ENCODE assay signal across 8 cellular contexts in the genomic region with DNA sequence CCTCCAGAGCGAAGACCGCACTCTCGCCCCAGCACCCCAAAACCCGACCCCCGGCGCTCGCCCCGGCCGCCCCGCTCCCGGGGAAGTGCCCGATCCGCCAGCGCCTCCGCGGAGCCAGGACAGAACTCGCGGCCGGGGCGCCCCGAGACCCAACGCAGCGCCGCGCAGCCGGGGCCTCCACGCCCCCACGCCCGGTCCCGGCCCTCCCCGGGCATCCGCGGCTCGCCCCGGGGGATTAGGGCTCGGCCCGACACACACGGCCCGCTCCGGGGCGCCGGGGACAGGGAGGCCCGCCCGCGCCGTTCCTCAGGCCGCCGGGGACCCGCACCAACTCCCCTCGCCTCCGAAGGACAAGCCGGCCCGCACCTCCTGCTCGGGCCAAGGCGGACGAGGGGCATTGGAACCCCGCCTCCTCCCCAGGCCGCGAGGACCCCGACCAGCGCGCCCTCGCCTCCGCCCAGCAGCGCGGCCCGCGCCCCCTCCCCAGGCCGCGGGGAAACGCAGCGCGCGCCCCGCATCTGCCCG. TPM values are rescaled to one million over a fixed set of nuclear protein-coding genes. Genes with fewer than 3 reads are reported as not detected.
DNase-seq lines count a peak whose midpoint lies in the region; ATAC-seq and TF ChIP-seq lines count a peak whose summit lies in the region.

No MANE protein-coding gene starts in this region.

- ATAC-seq in Panc1 (peak; percentile 40), left lobe of liver (peak; percentile 47)
- ATAC-seq in stimulated activated naive CD8-positive, alpha-beta T cell treated with anti-CD3 and anti-CD28 coated beads, Interleukin-15, amount 100 ng/mL, for 72 hours = peak; percentile 39

- no TSS peak for BruUV-seq in Panc1 (replicated peaks; lab: Mats Ljungman, UMichigan)

- peak overlapping the region; percentile 99 to 100 for H3K27ac Mint-ChIP-seq in stimulated activated naive CD8-positive, alpha-beta T cell treated with anti-CD3 and anti-CD28 coated beads, Interleukin-15, amount 100 ng/mL, for 72 hours

- H3K4me3 Mint-ChIP-seq in stimulated activated naive CD8-positive, alpha-beta T cell treated with anti-CD3 and anti-CD28 coated beads, Interleukin-15, amount 100 ng/mL, for 72 hours = peak overlapping the region; percentile 100

- peaks cover 25% of the 10 kb centered on the region for H3K4me1 ChIP-seq in Panc1 (ENCODE audit: control insufficient read depth, insufficient read depth, low read length)

- no peaks in the 10 kb centered on the region for H3K27me3 Mint-ChIP-seq in stimulated activated naive CD8-positive, alpha-beta T cell treated with anti-CD3 and anti-CD28 coated beads, Interleukin-15, amount 100 ng/mL, for 72 hours

- peak; percentile 20 for DNase-seq in NCI-H146 (lab: John Stamatoyannopoulos, UW)
- DNase-seq in NCI-H146 treated with DMSO at 0.1 percent for 48 hours (lab: John Stamatoyannopoulos, UW; ENCODE audit: unreplicated experiment) = no peak
- DNase-seq in Panc1 (ENCODE audit: low read depth, low spot score) = no peak
- DNase-seq in caudate nucleus (lab: John Stamatoyannopoulos, UW) = peak in 20 of 61 donors; percentile 14 to 66 (median 54)
- peak; percentile 58 for DNase-seq in left lobe of liver (ENCODE audit: low spot score)
- peak; percentile 42 to 54 for DNase-seq in stimulated activated naive CD8-positive, alpha-beta T cell treated with anti-CD3 and anti-CD28 coated beads, Interleukin-15, amount 100 ng/mL, for 72 hours
- no peak for DNase-seq in NCI-H1694 treated with DMSO at 0.1 percent for 48 hours (lab: John Stamatoyannopoulos, UW)
- DNase-seq in MV-4-11 (lab: John Stamatoyannopoulos, UW) = no peak

- CTCF ChIA-PET in Panc1 (lab: Charles Lee) = no interaction called here

- no peaks in the 10 kb centered on the region for H3K27me3 ChIP-seq in Panc1 (ENCODE audit: control insufficient read depth, insufficient read depth, low read length)

- no peak for TF ChIP-seq CTCF in Panc1 (IDR thresholded peaks at IDR 0.05)

- in situ Hi-C loops in Panc1 (cut with HindIII; ENCODE audit: low pct_unique_long_range_greater_than_20kb, low sequenced_read_pairs) = no loop called here

- peak overlapping the region; percentile 73 to 82 for H3K4me3 ChIP-seq in Panc1 (ENCODE audit: low read depth in 2 of 2, low read length in 2 of 2)

- H3K9me3 ChIP-seq in Panc1 (ENCODE audit: control insufficient read depth, insufficient read depth, low read depth, low read length) = no peaks in the 10 kb centered on the region

- no peaks in the 10 kb centered on the region for H3K9me3 Mint-ChIP-seq in stimulated activated naive CD8-positive, alpha-beta T cell treated with anti-CD3 and anti-CD28 coated beads, Interleukin-15, amount 100 ng/mL, for 72 hours

- intact Hi-C loops in Panc1 (cut with micrococcal nuclease; ENCODE audit: unreplicated experiment) = no loop called here

- H3K4me1 Mint-ChIP-seq in stimulated activated naive CD8-positive, alpha-beta T cell treated with anti-CD3 and anti-CD28 coated beads, Interleukin-15, amount 100 ng/mL, for 72 hours = peaks cover 37% of the 10 kb centered on the region

- peaks cover 3% of the 10 kb centered on the region; the same call in 1 of the 2 replicates for H3K36me3 ChIP-seq in Panc1 (ENCODE audit: control insufficient read depth, insufficient read depth, low read length)

- POLR2A ChIA-PET in Panc1 (lab: Charles Lee) = interaction anchor here (0.6 kb wide), 1 partner anchor 38 kb away, joined by 3 read pairs; no protein-coding TSS in a partner anchor

- peak overlapping the region; percentile 79 for H3K27ac ChIP-seq in Panc1 (ENCODE audit: low read length)
- H3K27ac ChIP-seq in caudate nucleus (ENCODE audit: low read depth, low read length) = peak overlapping the region; percentile 38

RNA-seq across cellular contexts. Expression of a gene that starts 0.5 kb away (rescaled TPM):
- 53.6 TPM for total RNA-seq in Panc1 (2021; ENCODE audit: unreplicated experiment)
- 21.0 TPM for polyA plus RNA-seq in Panc1 (2012; ENCODE audit: insufficient read length)
- 12.7 TPM for total RNA-seq in left lobe of liver

RNA-seq across cellular contexts. Expression of a gene that starts 11.2 kb away (rescaled TPM):
- total RNA-seq in Panc1 (2021; ENCODE audit: unreplicated experiment) (43.0 TPM), left lobe of liver (14.1 TPM)
- 27.5 TPM for polyA plus RNA-seq in Panc1 (2012; ENCODE audit: insufficient read length)

Comparison
In these comparisons a context has a peak if more than half of its experiments do, and no peak if none do; other contexts are left out.
1. DNase-seq: peak in NCI-H146 (single experiment), left lobe of liver (single experiment) and stimulated activated naive CD8-positive, alpha-beta T cell treated with anti-CD3 and anti-CD28 coated beads, Interleukin-15, amount 100 ng/mL, for 72 hours (2 of 2); none in NCI-H146 treated with DMSO at 0.1 percent for 48 hours (single experiment), Panc1 (single experiment), NCI-H1694 treated with DMSO at 0.1 percent for 48 hours (single experiment) and MV-4-11 (single experiment).
2. Peak in every context shown above with its lines, with median percentiles within 50 percentile points of each other: ATAC-seq.